Comparison of ENCODE assay signal across 33 cellular contexts in genomic region chr6:14697427-14697826, GRCh38.
A peak's percentile ranks its signal among the peaks of the same experiment; 100 is the strongest.
DNase-seq lines count a peak whose midpoint lies in the region; ATAC-seq, FAIRE-seq and TF ChIP-seq lines count a peak whose summit lies in the region.
"Had no signal": no experiment of that assay in that cellular context is flagged by ENCODE, and none has a peak within 500 bp of the region (broad histone marks: within the 10 kb centered on the region; RNA-seq: fewer than 3 reads in every experiment).

No MANE protein-coding gene starts in this region.

- H3K4me3 ChIP-seq in A549 (no peak overlapping the region), HEK293 (ENCODE audit: low read depth, low read length) (no peak overlapping the region), K562 (no peak overlapping the region), pancreas (no peak overlapping the region), PC-3 (ENCODE audit: low read length) (no peak overlapping the region)
- H3K4me3 ChIP-seq: BLaER1; BLaER1 treated with 17β-estradiol and CSF1 and Interleukin-3, amounts not matched to agents 10 nM and 100 nM had no signal

- TF ChIP-seq RAD21 in A549 (conservative IDR thresholded peaks at IDR 0.05 in 1 of 2, IDR thresholded peaks at IDR 0.05 in 1 of 2): no peak
- TF ChIP-seq RAD21 in K562 (CRISPR knock-in tag; conservative IDR thresholded peaks at IDR 0.05 in 1 of 2, IDR thresholded peaks at IDR 0.05 in 1 of 2): no peak

- no peak for TF ChIP-seq POLR2A in A549 (IDR thresholded peaks at IDR 0.05; ENCODE audit: low read length)
- TF ChIP-seq POLR2A in K562 (conservative IDR thresholded peaks at IDR 0.05): no peak

- no peak for FAIRE-seq in A549 (lab: Jason Lieb, UNC)
- no peak for FAIRE-seq in K562 (lab: Jason Lieb, UNC)
- peak; percentile 47 for FAIRE-seq in pancreas (lab: Jason Lieb, UNC)
- FAIRE-seq: D721Med had no signal

- H3K9me3 ChIP-seq in A549: no peaks in the 10 kb centered on the region; the same call in 2 of the 3 replicates
- H3K9me3 ChIP-seq in HEK293 (ENCODE audit: control insufficient read depth, insufficient read depth, low read depth, low read length): no peaks in the 10 kb centered on the region
- H3K9me3 ChIP-seq in K562 (replicated peaks; ENCODE audit: control insufficient read depth, insufficient read depth, low read depth, low read length): peaks cover 16% of the 10 kb centered on the region
- no peaks in the 10 kb centered on the region for H3K9me3 ChIP-seq in pancreas
- H3K9me3 ChIP-seq in PC-3 (ENCODE audit: low read length): no peaks in the 10 kb centered on the region
- H3K9me3 ChIP-seq: BE2C, Caco-2 had no signal

- H3K27ac ChIP-seq in A549 (no peak overlapping the region), HEK293 (ENCODE audit: extremely low read depth, low read depth, low read length) (no peak overlapping the region), K562 (ENCODE audit: extremely low read depth, low read depth, low read length) (no peak overlapping the region), pancreas (no peak overlapping the region), PC-3 (ENCODE audit: low read length) (no peak overlapping the region)
- H3K27ac ChIP-seq: 22Rv1; BLaER1; BLaER1 treated with 17β-estradiol and CSF1 and Interleukin-3, amounts not matched to agents 10 nM and 100 nM; C4-2B had no signal

- CTCF ChIA-PET in A549 (lab: Yijun Ruan, JAX): interaction anchor here (0.9 kb wide), 1 partner anchor 27 kb away, joined by 3 read pairs; no protein-coding TSS in a partner anchor
- CTCF ChIA-PET in HEK293 (lab: Yijun Ruan, JAX): interaction anchor here (0.6 to 1.9 kb wide), 5 partner anchors 12 to 375 kb away, joined by 3 to 7 read pairs (median 3); no protein-coding TSS in a partner anchor
- CTCF ChIA-PET in K562 (lab: Yijun Ruan, JAX; ENCODE audit: low intra/inter-chr PET ratio): no interaction called here
- CTCF ChIA-PET in PC-3 (lab: Charles Lee): no interaction called here

- H3K9me2 ChIP-seq in PC-3 (replicated peaks; ENCODE audit: low read length): no peaks in the 10 kb centered on the region

- no peaks in the 10 kb centered on the region for H4K20me1 ChIP-seq in K562 (replicated peaks; ENCODE audit: control insufficient read depth, insufficient read depth, low read length)
- H4K20me1 ChIP-seq in PC-3 (ENCODE audit: low read length): no peaks in the 10 kb centered on the region
- H4K20me1 ChIP-seq: BLaER1; BLaER1 treated with 17β-estradiol and CSF1 and Interleukin-3, amounts not matched to agents 10 nM and 100 nM had no signal

- intact Hi-C loops in K562 (cut with micrococcal nuclease): no loop called here
- intact Hi-C loops in pancreas (cut with DNase I): no loop called here
- intact Hi-C loops in PC-3 (cut with micrococcal nuclease): no loop called here

- BruUV-seq in K562 (replicated peaks; lab: Mats Ljungman, UMichigan): no TSS peak
- no TSS peak for BruUV-seq in PC-3 (replicated peaks; lab: Mats Ljungman, UMichigan)

- ATAC-seq in A549 (no peak), K562 (no peak), pancreas (no peak), PC-3 (no peak)
- ATAC-seq: CD8-positive, alpha-beta T cell had no signal

- no peaks in the 10 kb centered on the region for H3F3A ChIP-seq in PC-3 (ENCODE audit: low read length, unreplicated experiment)

- in situ Hi-C loops in K562 (cut with MboI): no loop called here

- no peaks in the 10 kb centered on the region for H3K9me1 ChIP-seq in K562 (ENCODE audit: control insufficient read depth, insufficient read depth, low read length)

- no peaks in the 10 kb centered on the region for H3K79me2 ChIP-seq in K562 (ENCODE audit: control insufficient read depth, insufficient read depth, low read length)
- H3K79me2 ChIP-seq in PC-3 (ENCODE audit: low read length): no peaks in the 10 kb centered on the region

- TF ChIP-seq CTCF in A549 (IDR thresholded peaks at IDR 0.05): no peak
- no peak for TF ChIP-seq CTCF in HEK293 (tag by site-specific recombination; IDR thresholded peaks at IDR 0.05)
- no peak for TF ChIP-seq CTCF in K562 (IDR thresholded peaks at IDR 0.05 in 2 of 3, conservative IDR thresholded peaks at IDR 0.05 in 1 of 3; ENCODE audit: insufficient read depth in 2 of 3, low read depth in 1 of 3, low read length in 3 of 3)
- no peak for TF ChIP-seq CTCF in pancreas (IDR thresholded peaks at IDR 0.05)
- no peak for TF ChIP-seq CTCF in PC-3 (conservative IDR thresholded peaks at IDR 0.05; ENCODE audit: low read depth, low read length)

- H3K9ac ChIP-seq in K562 (ENCODE audit: insufficient read depth in 1 of 2, low read depth in 2 of 2, low read length in 2 of 2) (no peak overlapping the region), PC-3 (ENCODE audit: low read length) (no peak overlapping the region)
- H3K9ac ChIP-seq: BLaER1; BLaER1 treated with 17β-estradiol and CSF1 and Interleukin-3, amounts not matched to agents 10 nM and 100 nM had no signal

- WGBS in A549 (ENCODE audit: missing lambda C conversion rate): 82% methylated on average over 2 of the region's 2 CpGs
- WGBS in K562 (ENCODE audit: insufficient coverage, low coverage, missing lambda C conversion rate): 86% methylated on average over 2 of the region's 2 CpGs
- 81 to 85% methylated on average over 2 of the region's 2 CpGs for WGBS in pancreas, 2 donors

- H3K36me3 ChIP-seq in HEK293 (ENCODE audit: control insufficient read depth in 2 of 2, insufficient read depth in 1 of 2, low read length in 2 of 2) (no peaks in the 10 kb centered on the region), K562 (ENCODE audit: control insufficient read depth, insufficient read depth, low read length) (no peaks in the 10 kb centered on the region), pancreas (no peaks in the 10 kb centered on the region), PC-3 (ENCODE audit: low read depth, low read length) (no peaks in the 10 kb centered on the region)
- H3K36me3 ChIP-seq: BE2C; BLaER1; BLaER1 treated with 17β-estradiol and CSF1 and Interleukin-3, amounts not matched to agents 10 nM and 100 nM had no signal

- H3K4me2 ChIP-seq in A549 (no peak overlapping the region), K562 (ENCODE audit: insufficient read depth, low read length) (no peak overlapping the region), PC-3 (ENCODE audit: low read length) (no peak overlapping the region)
- H3K4me2 ChIP-seq: BLaER1; BLaER1 treated with 17β-estradiol and CSF1 and Interleukin-3, amounts not matched to agents 10 nM and 100 nM had no signal

- DNase-seq in A549 (ENCODE audit: low read depth in 1 of 2, low spot score in 1 of 2) (no peak), K562 (ENCODE audit: extremely low read depth in 1 of 4, low spot score in 3 of 4) (no peak), pancreas (no peak), PC-3 (no peak), MV-4-11 (lab: John Stamatoyannopoulos, UW) (no peak), H4 (ENCODE audit: low spot score) (no peak)
- DNase-seq in activated CD4-positive, alpha-beta T cell treated with anti-CD3 and anti-CD28 coated beads, Interleukin-2, amount 50 U/mL, for 1 hour: no peak
- DNase-seq: 8988T; ACHN; AML-193; BE2C; C1 segment of cervical spinal cord; Caco-2; Calu3; CD4-positive, alpha-beta memory T cell; CD4-positive, alpha-beta T cell; CD4-positive, CD25-positive, alpha-beta regulatory T cell; CD8-positive, alpha-beta memory T cell; CD8-positive, alpha-beta T cell; COR-L47; DMS 273 treated with DMSO at 0.1 percent for 48 hours; DMS153; DMS53; DMS79; DMS79 treated with DMSO at 0.1 percent for 48 hours; DND-41; EL had no signal

- H2AFZ ChIP-seq in K562 (ENCODE audit: low read depth, low read length) (no peak overlapping the region), PC-3 (ENCODE audit: low read length) (no peak overlapping the region)

- POLR2A ChIA-PET in A549 (lab: Yijun Ruan, JAX) (no interaction called here), HEK293 (lab: Yijun Ruan, JAX) (no interaction called here), K562 (lab: Yijun Ruan, JAX) (no interaction called here), PC-3 (lab: Charles Lee; ENCODE audit: unreplicated experiment) (no interaction called here)

- H3K27me3 ChIP-seq in K562 (ENCODE audit: control insufficient read depth in 2 of 2, insufficient read depth in 2 of 2, low read length in 2 of 2) (no peaks in the 10 kb centered on the region), pancreas (no peaks in the 10 kb centered on the region), PC-3 (ENCODE audit: low read length) (no peaks in the 10 kb centered on the region)
- H3K27me3 ChIP-seq: BE2C; BLaER1; BLaER1 treated with 17β-estradiol and CSF1 and Interleukin-3, amounts not matched to agents 10 nM and 100 nM had no signal

- no peak for TF ChIP-seq EP300 in A549 (IDR thresholded peaks at IDR 0.05)
- TF ChIP-seq EP300 in K562 (IDR thresholded peaks at IDR 0.05; ENCODE audit: low read length): no peak

- no peaks in the 10 kb centered on the region for H3K4me1 ChIP-seq in A549
- no peaks in the 10 kb centered on the region for H3K4me1 ChIP-seq in HEK293 (ENCODE audit: control insufficient read depth, insufficient read depth, low read length)
- H3K4me1 ChIP-seq in K562 (replicated peaks in 1 of 2; ENCODE audit: control insufficient read depth in 2 of 2, insufficient read depth in 2 of 2, low read length in 2 of 2): peaks cover 4 to 23% of the 10 kb centered on the region in 2 experiments; a peak in 4 of 5 replicates
- H3K4me1 ChIP-seq in pancreas: no peaks in the 10 kb centered on the region
- H3K4me1 ChIP-seq in PC-3 (ENCODE audit: insufficient read depth, low read length): no peaks in the 10 kb centered on the region
- H3K4me1 ChIP-seq: BLaER1, Caco-2 had no signal

TF ChIP-seq in A549, 52 proteins besides CTCF, POLR2A, EP300 and RAD21:
- TF ChIP-seq HES2 (IDR thresholded peaks at IDR 0.05) (no peak), ZC3H11A (IDR thresholded peaks at IDR 0.05) (0 out of 2 replicates have a peak, but pooled peaks have one; percentile 13)
TF ChIP-seq in A549: peak in this region for 1.

TF ChIP-seq in HEK293, 187 proteins besides CTCF, POLR2A, EP300 and RAD21 (continues in another document):
- TF ChIP-seq ZNF146 (tag by site-specific recombination; IDR thresholded peaks at IDR 0.05): no peak
- TF ChIP-seq FEZF1 (tag by site-specific recombination; IDR thresholded peaks at IDR 0.05): no peak
- no peak for TF ChIP-seq EGR2 (tag by site-specific recombination; IDR thresholded peaks at IDR 0.05; ENCODE audit: low read depth)

TF ChIP-seq in K562, 482 proteins besides CTCF, POLR2A, EP300 and RAD21 (continues in another document):
- no peak for TF ChIP-seq ZNF699 (CRISPR knock-in tag; IDR thresholded peaks at IDR 0.05; ENCODE audit: insufficient replicate concordance)

Comparison
In these comparisons a context has a peak if more than half of its experiments do, and no peak if none do; other contexts are left out.
1. CTCF ChIA-PET loops: an anchor here in A549 (0.9 kb wide) and HEK293 (0.6 to 1.9 kb wide); none called in K562 and PC-3.